Comparison of ENCODE assay signal across 10 cellular contexts in the genomic region with DNA sequence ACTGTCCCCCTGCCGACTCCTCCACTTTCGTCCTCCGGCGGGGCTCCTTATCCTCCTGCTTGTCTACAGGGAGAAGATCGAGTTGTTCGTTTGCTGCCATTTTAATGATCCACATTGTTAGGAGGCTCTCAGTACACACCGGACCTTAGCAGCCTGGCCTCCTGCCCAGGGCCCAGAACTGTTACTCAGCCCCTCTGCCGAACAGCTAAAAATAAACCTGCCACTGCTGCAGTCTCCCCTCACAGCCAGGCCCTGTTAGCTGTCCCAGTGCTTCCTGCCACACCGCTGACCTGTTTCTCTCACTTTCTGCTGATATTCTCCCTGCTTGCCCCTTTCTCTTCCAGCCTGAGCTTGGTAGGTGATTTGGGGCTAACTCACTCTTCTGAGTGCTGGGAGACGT. TPM values are rescaled to one million over a fixed set of nuclear protein-coding genes. Genes with fewer than 3 reads are reported as not detected.
A peak's percentile ranks its signal among the peaks of the same experiment; 100 is the strongest.
DNase-seq lines count a peak whose midpoint lies in the region; ATAC-seq and TF ChIP-seq lines count a peak whose summit lies in the region.
"Had no signal": no experiment of that assay in that cellular context is flagged by ENCODE, and none has a peak within 500 bp of the region (broad histone marks: within the 10 kb centered on the region; RNA-seq: fewer than 3 reads in every experiment).

No MANE protein-coding gene starts in this region.

- peaks cover 4% of the 10 kb centered on the region for H3K36me3 Mint-ChIP-seq in chondrocyte (ENCODE audit: low read depth)
- peaks cover 24% of the 10 kb centered on the region for H3K36me3 Mint-ChIP-seq in activated T-cell treated with anti-CD3 and anti-CD28 coated beads, Interleukin-2, amount 50 U/mL, for 4 hours (ENCODE audit: insufficient read depth)

- DNase-seq in MM.1S (peak; percentile 57), chondrocyte (ENCODE audit: low spot score) (no peak), left lung (peak in 1 of 2 donors; percentile 76), testis (peak; percentile 85), retina (no peak), superior temporal gyrus (ENCODE audit: extremely low spot score) (no peak)
- no peak for DNase-seq in activated T-cell treated with anti-CD3 and anti-CD28 coated beads, Interleukin-2, amount 50 U/mL, for 4 hours
- no peak for DNase-seq in activated T-cell treated with anti-CD3 and anti-CD28 coated beads, Interleukin-2, amount 50 U/mL, for 48 hours
- DNase-seq: activated B cell treated with CpG ODN at 0.5 μM for 24 hours, Kasumi-1 had no signal

- peaks cover 5% of the 10 kb centered on the region; the same call in 1 of the 2 replicates for H4K20me1 ChIP-seq in MM.1S (ENCODE audit: insufficient read depth, low read length)

- no peak for TF ChIP-seq POLR2A in testis (IDR thresholded peaks at IDR 0.05)

- peaks cover 63% of the 10 kb centered on the region for H3K4me1 ChIP-seq in MM.1S (ENCODE audit: low read length)
- peaks cover 47 to 99% of the 10 kb centered on the region in 2 donors for H3K4me1 ChIP-seq in left lung
- H3K4me1 ChIP-seq in testis = peaks cover 65% of the 10 kb centered on the region

- peak overlapping the region; percentile 2; the same call in 1 of the 2 replicates for H3K9ac ChIP-seq in MM.1S (ENCODE audit: low read length)

- H3K27ac ChIP-seq in MM.1S (ENCODE audit: low read length) (peak overlapping the region; percentile 23; the same call in 1 of the 2 replicates), left lung (peak overlapping the region; percentile 8 to 20), testis (peak overlapping the region; percentile 64 to 74)

- 27 to 33% methylated on average over 10 of the region's 10 CpGs for WGBS in testis, 2 donors

- TF ChIP-seq CTCF in MM.1S (IDR thresholded peaks at IDR 0.05; ENCODE audit: low read length) (no peak), chondrocyte (IDR thresholded peaks at IDR 0.05) (no peak), left lung (IDR thresholded peaks at IDR 0.05) (no peak), testis (IDR thresholded peaks at IDR 0.05) (no peak)

- H3K9me3 Mint-ChIP-seq in chondrocyte (ENCODE audit: low read depth) = no peaks in the 10 kb centered on the region
- no peaks in the 10 kb centered on the region for H3K9me3 Mint-ChIP-seq in activated T-cell treated with anti-CD3 and anti-CD28 coated beads, Interleukin-2, amount 50 U/mL, for 4 hours
- H3K9me3 Mint-ChIP-seq: activated B cell treated with CpG ODN at 0.5 μM for 24 hours had no signal

- peak overlapping the region; percentile 98 for H3K27ac Mint-ChIP-seq in chondrocyte (ENCODE audit: unreplicated experiment)
- H3K27ac Mint-ChIP-seq: activated B cell treated with CpG ODN at 0.5 μM for 24 hours had no signal

- peaks cover 10% of the 10 kb centered on the region; the same call in 1 of the 2 replicates for H3F3A ChIP-seq in MM.1S (ENCODE audit: insufficient read depth, low read length)

- peak overlapping the region; percentile 10; the same call in 1 of the 2 replicates for H3K4me3 ChIP-seq in MM.1S (ENCODE audit: low read length)
- H3K4me3 ChIP-seq in left lung = no peak overlapping the region
- H3K4me3 ChIP-seq in testis = no peak overlapping the region

- H3K4me1 Mint-ChIP-seq in chondrocyte (ENCODE audit: low read depth) = peaks cover 82% of the 10 kb centered on the region
- peaks cover 83% of the 10 kb centered on the region for H3K4me1 Mint-ChIP-seq in activated T-cell treated with anti-CD3 and anti-CD28 coated beads, Interleukin-2, amount 50 U/mL, for 4 hours (ENCODE audit: low read depth)

- peak overlapping the region; percentile 52 for H3K4me3 Mint-ChIP-seq in chondrocyte (ENCODE audit: unreplicated experiment)
- no peak overlapping the region for H3K4me3 Mint-ChIP-seq in activated T-cell treated with anti-CD3 and anti-CD28 coated beads, Interleukin-2, amount 50 U/mL, for 4 hours
- H3K4me3 Mint-ChIP-seq: activated B cell treated with CpG ODN at 0.5 μM for 24 hours had no signal

- intact Hi-C loops in left lung (cut with DNase I) (no loop called here), testis (cut with DNase I; ENCODE audit: low total_unique reads) (no loop called here)

- peak; percentile 72 for ATAC-seq in left lung
- ATAC-seq in activated T-cell treated with anti-CD3 and anti-CD28 coated beads, Interleukin-2, amount 50 U/mL, for 4 hours = no peak

- no peak overlapping the region for H2AFZ ChIP-seq in MM.1S (ENCODE audit: low read length)

- H3K27me3 Mint-ChIP-seq in chondrocyte (ENCODE audit: low read depth) = no peaks in the 10 kb centered on the region
- H3K27me3 Mint-ChIP-seq in activated T-cell treated with anti-CD3 and anti-CD28 coated beads, Interleukin-2, amount 50 U/mL, for 4 hours (ENCODE audit: low read depth) = no peaks in the 10 kb centered on the region
- H3K27me3 Mint-ChIP-seq: activated B cell treated with CpG ODN at 0.5 μM for 24 hours had no signal

- no peaks in the 10 kb centered on the region for H3K27me3 ChIP-seq in MM.1S (replicated peaks; ENCODE audit: insufficient read depth, low read length)
- H3K27me3 ChIP-seq in left lung = no peaks in the 10 kb centered on the region
- no peaks in the 10 kb centered on the region for H3K27me3 ChIP-seq in testis

- peak overlapping the region; percentile 63 for H3K4me2 ChIP-seq in MM.1S (ENCODE audit: low read depth, low read length)

- H3K9me2 ChIP-seq in MM.1S (replicated peaks; ENCODE audit: insufficient read depth, low read length) = no peaks in the 10 kb centered on the region

- no peaks in the 10 kb centered on the region for H3K9me3 ChIP-seq in MM.1S (replicated peaks; ENCODE audit: insufficient read depth, low read length)
- H3K9me3 ChIP-seq in left lung = no peaks in the 10 kb centered on the region
- H3K9me3 ChIP-seq in testis = no peaks in the 10 kb centered on the region

- H3K79me2 ChIP-seq in MM.1S (ENCODE audit: low read length) = peaks cover 99% of the 10 kb centered on the region

- H3K36me3 ChIP-seq in MM.1S (replicated peaks; ENCODE audit: insufficient read depth, low read length) (no peaks in the 10 kb centered on the region), left lung (peaks cover 0 to 10% of the 10 kb centered on the region in 2 donors), testis (ENCODE audit: low read depth, missing control alignments) (no peaks in the 10 kb centered on the region)

RNA-seq across cellular contexts. Expression of a gene that starts 8.3 kb away (rescaled TPM):
- 66.6 to 88.0 TPM (median 87.9 TPM) in 3 replicates for total RNA-seq in chondrocyte
- total RNA-seq in left lung = 100 to 1,000 TPM in 1 of 2 donors, 10 to 100 TPM in 1; 92.2 to 113 TPM
- 10 to 100 TPM; 66.3 to 69.1 TPM for total RNA-seq in testis
- polyA plus RNA-seq in testis (ENCODE audit: insufficient read depth, low read depth, low replicate concordance) = 76.5 TPM
- 100 to 1,000 TPM in 2 of 3 donors, 10 to 100 TPM in 1; 98.2 to 136 (median 135) TPM for total RNA-seq in activated T-cell treated with anti-CD3 and anti-CD28 coated beads, Interleukin-2, amount 50 U/mL, for 4 hours

RNA-seq across cellular contexts. Expression of a gene that starts 57.7 kb away (rescaled TPM):
- total RNA-seq in chondrocyte (4.8 to 6.6 TPM (median 5.7 TPM) in 3 replicates), left lung (10 to 100 TPM; 11.5 to 11.8 TPM), testis (10 to 100 TPM; 36.4 to 40.6 TPM)
- 143 TPM for polyA plus RNA-seq in testis (ENCODE audit: insufficient read depth, low read depth, low replicate concordance)
- 1 to 10 TPM; 5.3 to 7.7 (median 7.7) TPM for total RNA-seq in activated T-cell treated with anti-CD3 and anti-CD28 coated beads, Interleukin-2, amount 50 U/mL, for 4 hours

Comparison
In these comparisons a context has a peak if more than half of its experiments do, and no peak if none do; other contexts are left out.
1. DNase-seq: peak in MM.1S (single experiment) and testis (single experiment); none in chondrocyte (single experiment), retina (single experiment), activated T-cell treated with anti-CD3 and anti-CD28 coated beads, Interleukin-2, amount 50 U/mL, for 4 hours (single experiment), superior temporal gyrus (single experiment) and activated T-cell treated with anti-CD3 and anti-CD28 coated beads, Interleukin-2, amount 50 U/mL, for 48 hours (0 of 2).
2. H3K27ac ChIP-seq: peak in every context shown above with its lines; median percentile 69 in testis; 23 in MM.1S; 14 in left lung.